9 cellular contexts compared by ENCODE assay signal in genomic region chr16:30444231-30445148, GRCh38. TPM values are rescaled to one million over a fixed set of nuclear protein-coding genes. Genes with fewer than 3 reads are reported as not detected.
A peak's percentile ranks its signal among the peaks of the same experiment; 100 is the strongest.
DNase-seq lines count a peak whose midpoint lies in the region; ATAC-seq and TF ChIP-seq lines count a peak whose summit lies in the region.
"Had no signal": no experiment of that assay in that cellular context is flagged by ENCODE, and none has a peak within 500 bp of the region (broad histone marks: within the 10 kb centered on the region; RNA-seq: fewer than 3 reads in every experiment).

No MANE protein-coding gene starts in this region.

- H3K27me3 Mint-ChIP-seq in Caco-2 (ENCODE audit: insufficient read depth, unreplicated experiment) (no peaks in the 10 kb centered on the region), endodermal cell (ENCODE audit: insufficient read depth) (peaks cover 16% of the 10 kb centered on the region), osteocyte (ENCODE audit: unreplicated experiment) (no peaks in the 10 kb centered on the region)

- DNase-seq in Caco-2 (no peak), NT2/D1 (ENCODE audit: low read depth, low spot score) (no peak), endodermal cell (no peak), osteocyte (ENCODE audit: extremely low spot score, unreplicated experiment) (no peak), middle frontal gyrus (ENCODE audit: extremely low spot score, low spot score) (no peak), islet precursor cell (no peak)
- no peak for DNase-seq in effector CD8-positive, alpha-beta T cell (lab: John Stamatoyannopoulos, UW)

- peak overlapping the region; percentile 87 for H3K4me3 Mint-ChIP-seq in Caco-2 (ENCODE audit: unreplicated experiment)
- H3K4me3 Mint-ChIP-seq in endodermal cell, result peak overlapping the region; percentile 74
- peak overlapping the region; percentile 85 for H3K4me3 Mint-ChIP-seq in osteocyte (ENCODE audit: unreplicated experiment)

- H3K27ac Mint-ChIP-seq in Caco-2 (ENCODE audit: unreplicated experiment), result peak overlapping the region; percentile 39
- H3K27ac Mint-ChIP-seq in endodermal cell, result no peak overlapping the region
- H3K27ac Mint-ChIP-seq in osteocyte (ENCODE audit: unreplicated experiment), result peak overlapping the region; percentile 76

- POLR2A ChIA-PET in Caco-2 (lab: Charles Lee), result interaction anchor here (0.5 to 1.8 kb wide), 2 partner anchors 27 to 85 kb away, joined by 4 to 5 read pairs; no protein-coding TSS in a partner anchor

- peaks cover 13% of the 10 kb centered on the region for H3K4me1 Mint-ChIP-seq in Caco-2 (ENCODE audit: low read depth, unreplicated experiment)
- H3K4me1 Mint-ChIP-seq in endodermal cell, result peaks cover 5% of the 10 kb centered on the region
- peaks cover 20% of the 10 kb centered on the region for H3K4me1 Mint-ChIP-seq in osteocyte (ENCODE audit: unreplicated experiment)

- H3K9ac ChIP-seq in NT2/D1 (ENCODE audit: insufficient read length, low read depth) (peak overlapping the region; percentile 90), endodermal cell (ENCODE audit: extremely low read depth, low read length, poor library complexity, severe bottlenecking) (peak overlapping the region; percentile 89)

- H3K27ac ChIP-seq in endodermal cell (ENCODE audit: low read depth, low read length), result no peak overlapping the region

- CTCF ChIA-PET in Caco-2 (lab: Charles Lee), result interaction anchor here (2.7 kb wide), 1 partner anchor 15 kb away, joined by 17 read pairs; the partner anchor contains the start of gene DCTPP1

- BruUV-seq in Caco-2 (replicated peaks; lab: Mats Ljungman, UMichigan), result TSS peak; percentile 73

- H3K9me3 ChIP-seq in Caco-2, result no peaks in the 10 kb centered on the region
- peaks cover 10% of the 10 kb centered on the region; the same call in 1 of the 2 replicates for H3K9me3 ChIP-seq in NT2/D1 (ENCODE audit: insufficient read depth, low read length)
- peaks cover 9% of the 10 kb centered on the region for H3K9me3 ChIP-seq in endodermal cell (ENCODE audit: control insufficient read depth, low read length)
- H3K9me3 ChIP-seq: adrenal gland had no signal

- peak overlapping the region; percentile 80 for H3K4me3 ChIP-seq in Caco-2 (ENCODE audit: low read depth, low read length)
- H3K4me3 ChIP-seq in NT2/D1 (ENCODE audit: insufficient read length, low read depth), result peak overlapping the region; percentile 92
- H3K4me3 ChIP-seq in endodermal cell (ENCODE audit: low read length), result peak overlapping the region; percentile 82

- TF ChIP-seq CTCF in Caco-2 (IDR thresholded peaks at IDR 0.05; ENCODE audit: insufficient read depth in 1 of 2, low read depth in 1 of 2, low read length in 1 of 2, severe bottlenecking in 1 of 2, unreplicated experiment in 1 of 2), result no peak
- TF ChIP-seq CTCF in endodermal cell (conservative IDR thresholded peaks at IDR 0.05), result no peak
- TF ChIP-seq CTCF in osteocyte (IDR thresholded peaks at IDR 0.05), result no peak

- H3K36me3 ChIP-seq in Caco-2 (ENCODE audit: control insufficient read depth, insufficient read depth, low read length) (peaks cover 8% of the 10 kb centered on the region; the same call in 1 of the 2 replicates), NT2/D1 (ENCODE audit: insufficient read depth, insufficient read length, low read length) (peaks cover 21% of the 10 kb centered on the region), endodermal cell (ENCODE audit: control insufficient read depth, insufficient read depth, low read length) (peaks cover 14% of the 10 kb centered on the region)
- H3K36me3 ChIP-seq: adrenal gland had no signal

- H3K27me3 ChIP-seq in Caco-2 (replicated peaks; ENCODE audit: control insufficient read depth, insufficient read depth, low read length) (no peaks in the 10 kb centered on the region), NT2/D1 (ENCODE audit: insufficient read depth, insufficient read length) (no peaks in the 10 kb centered on the region), endodermal cell (ENCODE audit: control insufficient read depth, insufficient read depth, low read length, poor library complexity, severe bottlenecking) (no peaks in the 10 kb centered on the region)
- H3K27me3 ChIP-seq: adrenal gland had no signal

- H3K4me1 ChIP-seq in Caco-2 (peaks cover 29% of the 10 kb centered on the region), NT2/D1 (ENCODE audit: insufficient read depth, insufficient read length) (peaks cover 6% of the 10 kb centered on the region), endodermal cell (ENCODE audit: control insufficient read depth, insufficient read depth, low read length) (peaks cover 3% of the 10 kb centered on the region)

- ATAC-seq in GM19467 (IDR thresholded peaks at IDR 0.05; ENCODE audit: unreplicated experiment), result no peak

- intact Hi-C loops in Caco-2 (cut with micrococcal nuclease; ENCODE audit: unreplicated experiment), result no loop called here

- WGBS in endodermal cell (ENCODE audit: insufficient coverage in 1 of 2, insufficient read length in 1 of 2), 2 experiments, result 94 to 98% methylated on average over 28 to 29 of the region's 29 CpGs

- H3K36me3 Mint-ChIP-seq in Caco-2 (ENCODE audit: insufficient read depth, unreplicated experiment) (peaks cover 41% of the 10 kb centered on the region), endodermal cell (ENCODE audit: low read depth) (peaks cover 21% of the 10 kb centered on the region), osteocyte (ENCODE audit: unreplicated experiment) (peaks cover 19% of the 10 kb centered on the region)

- H3K9me3 Mint-ChIP-seq in Caco-2 (ENCODE audit: unreplicated experiment), result no peaks in the 10 kb centered on the region
- peaks cover 12% of the 10 kb centered on the region for H3K9me3 Mint-ChIP-seq in endodermal cell
- peaks cover 4% of the 10 kb centered on the region for H3K9me3 Mint-ChIP-seq in osteocyte (ENCODE audit: unreplicated experiment)

RNA-seq across cellular contexts. Expression of gene SEPHS2, which starts 1.2 kb away (rescaled TPM):
- 80.2 and 91.6 TPM in 2 replicates for total RNA-seq in Caco-2 (2022)
- total RNA-seq in endodermal cell, result 10 to 100 TPM; 35.7 to 37.5 TPM
- polyA plus RNA-seq in endodermal cell (2013, experiment 1 of 2), result 25.1 TPM
- polyA plus RNA-seq in endodermal cell (2013, experiment 2 of 2), result 23.7 TPM
- 41.2 and 42.5 TPM in 2 replicates for total RNA-seq in osteocyte

RNA-seq across cellular contexts. Expression of gene DCTPP1, which starts 14.7 kb away (rescaled TPM):
- total RNA-seq in Caco-2 (2022) (51.1 and 53.2 TPM in 2 replicates), endodermal cell (10 to 100 TPM; 54.8 to 61.9 TPM), osteocyte (26.8 and 30.3 TPM in 2 replicates)
- polyA plus RNA-seq in endodermal cell (2013, experiment 1 of 2), result 55.9 TPM
- polyA plus RNA-seq in endodermal cell (2013, experiment 2 of 2), result 53.5 TPM

RNA-seq across cellular contexts. Expression of gene ITGAL, which starts 28.1 kb away (rescaled TPM):
- total RNA-seq in Caco-2 (2022) (0.57 TPM in 1 of 2 replicates, not detected in the other), endodermal cell (not detected), osteocyte (not detected in 2 replicates)
- not detected for polyA plus RNA-seq in endodermal cell (2013, experiment 1 of 2)
- polyA plus RNA-seq in endodermal cell (2013, experiment 2 of 2), result not detected

RNA-seq across cellular contexts. Expression of gene ZNF771, which starts 37.1 kb away (rescaled TPM):
- 4.7 and 5.8 TPM in 2 replicates for total RNA-seq in Caco-2 (2022)
- 10 to 100 TPM; 14.7 to 16.6 TPM for total RNA-seq in endodermal cell
- polyA plus RNA-seq in endodermal cell (2013, experiment 1 of 2), result 9.5 TPM
- polyA plus RNA-seq in endodermal cell (2013, experiment 2 of 2), result 9.1 TPM
- total RNA-seq in osteocyte, result 12.6 and 12.7 TPM in 2 replicates

RNA-seq across cellular contexts. Expression of gene ZNF48, which starts 49.3 kb away (rescaled TPM):
- total RNA-seq in Caco-2 (2022) (12.8 and 13.4 TPM in 2 replicates), endodermal cell (10 to 100 TPM; 40.1 to 58.4 TPM), osteocyte (12.7 and 13.2 TPM in 2 replicates)
- 66.8 TPM for polyA plus RNA-seq in endodermal cell (2013, experiment 1 of 2)
- 70.0 TPM for polyA plus RNA-seq in endodermal cell (2013, experiment 2 of 2)
